8 cellular contexts compared by ENCODE assay signal in the genomic region with DNA sequence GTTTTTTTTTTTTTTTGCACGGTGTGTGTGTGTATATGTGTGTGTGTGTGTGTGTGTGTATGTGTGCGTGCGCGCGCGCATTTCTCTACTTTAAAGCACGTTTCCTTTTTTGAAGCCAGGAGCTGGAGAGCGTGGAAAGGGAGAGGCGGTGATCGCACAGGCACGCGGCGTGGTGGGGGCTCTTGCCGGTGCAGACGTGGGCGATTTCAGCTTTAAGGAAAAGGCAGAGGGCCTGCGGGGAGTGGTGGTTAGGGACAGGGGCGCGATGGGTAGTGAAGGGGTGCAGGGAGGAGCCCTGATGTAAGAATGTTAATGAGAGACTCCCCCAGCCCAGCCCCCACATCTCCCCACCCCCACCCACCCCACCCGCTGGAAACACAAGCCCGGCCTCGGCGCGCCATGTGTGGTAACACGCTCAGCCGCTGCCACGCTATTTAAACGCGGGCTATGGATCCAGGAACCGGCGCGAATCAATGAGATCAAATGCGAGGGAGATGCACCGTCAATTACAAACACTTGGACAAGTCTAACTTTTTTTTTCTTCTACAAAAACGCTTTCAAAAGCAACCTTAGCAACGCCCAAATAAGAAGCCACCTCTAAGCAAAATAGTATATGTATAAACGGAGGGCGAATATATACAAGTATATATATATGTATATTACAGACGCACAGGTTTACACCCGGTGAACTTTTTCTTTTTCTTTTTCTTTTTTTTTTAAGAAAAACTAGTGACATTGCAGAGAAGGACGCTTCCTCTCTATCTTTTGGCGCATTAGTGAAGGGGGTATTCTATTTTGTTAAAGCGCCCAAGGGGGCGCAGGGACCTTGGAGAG. TPM values are rescaled to one million over a fixed set of nuclear protein-coding genes. Genes with fewer than 3 reads are reported as not detected.
DNase-seq lines count a peak whose midpoint lies in the region; ATAC-seq and TF ChIP-seq lines count a peak whose summit lies in the region.

TSS of gene NPR3 (plus strand) at position 463 of the 834 bp plus-strand sequence. CDS start 456 bp downstream, outside the sequence.

- H3K27me3 ChIP-seq in left ventricle myocardium inferior (ENCODE audit: low read depth) (peaks cover 30% of the 10 kb centered on the region), psoas muscle (ENCODE audit: insufficient read depth in 3 of 3, low read length in 2 of 3) (peaks cover 0 to 30% (median 20%) of the 10 kb centered on the region in 3 donors)

- no peak for TF ChIP-seq CTCF in left ventricle myocardium inferior (IDR thresholded peaks at IDR 0.05; ENCODE audit: borderline replicate concordance)
- no peak for TF ChIP-seq CTCF in psoas muscle (IDR thresholded peaks at IDR 0.05)
- TF ChIP-seq CTCF in omental fat pad (IDR thresholded peaks at IDR 0.05) = no peak

- H3K36me3 ChIP-seq in left ventricle myocardium inferior = no peaks in the 10 kb centered on the region
- no peaks in the 10 kb centered on the region for H3K36me3 ChIP-seq in psoas muscle (ENCODE audit: insufficient read depth in 1 of 2, low read depth in 1 of 2)

- no peaks in the 10 kb centered on the region for H3K36me3 Mint-ChIP-seq in activated naive CD4-positive, alpha-beta T cell treated with anti-CD3 and anti-CD28 coated beads, Interleukin-2, amount 10 ng/mL, durations not matched to agents 7 days and 5 days
- H3K36me3 Mint-ChIP-seq in activated T-helper 17 cell treated with anti-CD3 and anti-CD28 coated beads, Interleukin-2, amount 50 U/mL, for 72 hours (ENCODE audit: low read depth) = no peaks in the 10 kb centered on the region

- peak within 1 kb of the TSS; percentile 55 for H3K27ac Mint-ChIP-seq in activated naive CD4-positive, alpha-beta T cell treated with anti-CD3 and anti-CD28 coated beads, Interleukin-2, amount 10 ng/mL, durations not matched to agents 7 days and 5 days
- H3K27ac Mint-ChIP-seq in activated T-helper 17 cell treated with anti-CD3 and anti-CD28 coated beads, Interleukin-2, amount 50 U/mL, for 72 hours = no peak within 1 kb of the TSS

- peaks cover 75% of the 10 kb centered on the region for H3K27me3 Mint-ChIP-seq in activated naive CD4-positive, alpha-beta T cell treated with anti-CD3 and anti-CD28 coated beads, Interleukin-2, amount 10 ng/mL, durations not matched to agents 7 days and 5 days
- H3K27me3 Mint-ChIP-seq in activated T-helper 17 cell treated with anti-CD3 and anti-CD28 coated beads, Interleukin-2, amount 50 U/mL, for 72 hours = peaks cover 39% of the 10 kb centered on the region

- H3K4me3 ChIP-seq in left ventricle myocardium inferior = peak within 1 kb of the TSS; percentile 79
- H3K4me3 ChIP-seq in psoas muscle = peak within 1 kb of the TSS; percentile 80

- H3K4me3 Mint-ChIP-seq in activated naive CD4-positive, alpha-beta T cell treated with anti-CD3 and anti-CD28 coated beads, Interleukin-2, amount 10 ng/mL, durations not matched to agents 7 days and 5 days = peak within 1 kb of the TSS; percentile 69
- H3K4me3 Mint-ChIP-seq in activated T-helper 17 cell treated with anti-CD3 and anti-CD28 coated beads, Interleukin-2, amount 50 U/mL, for 72 hours = peak within 1 kb of the TSS; percentile 73

- H3K9me3 ChIP-seq in left ventricle myocardium inferior (replicated peaks) = no peaks in the 10 kb centered on the region
- H3K9me3 ChIP-seq in psoas muscle = no peaks in the 10 kb centered on the region

- WGBS in psoas muscle, 3 donors = 0 to 1% (median 0%) methylated on average over 43 to 44 of the region's 44 CpGs

- intact Hi-C loops in left ventricle myocardium inferior (cut with micrococcal nuclease) = no loop called here
- intact Hi-C loops in psoas muscle (cut with DNase I) = loop anchor here in 1 of 2 donors (5.0 kb wide), 1 partner anchor 586 kb away; no protein-coding TSS in a partner anchor

- peak within 1 kb of the TSS; percentile 92 for H3K27ac ChIP-seq in left ventricle myocardium inferior (replicated peaks)
- peak within 1 kb of the TSS; percentile 63 for H3K27ac ChIP-seq in psoas muscle

- CTCF ChIA-PET in activated naive CD4-positive, alpha-beta T cell treated with anti-CD3 and anti-CD28 coated beads, Interleukin-2, amount 10 ng/mL, durations not matched to agents 7 days and 5 days (lab: Charles Lee) = no interaction called here

- DNase-seq in activated naive CD4-positive, alpha-beta T cell treated with anti-CD3 and anti-CD28 coated beads, Interleukin-2, amount 10 ng/mL, durations not matched to agents 7 days and 5 days = no peak
- DNase-seq in activated naive CD4-positive, alpha-beta T cell treated with anti-CD3 and anti-CD28 coated beads, Interleukin-2, amount 50 U/mL, for 16 hours = no peak
- DNase-seq in left ventricle myocardium inferior = peak; percentile 26
- DNase-seq in psoas muscle = peak in 1 of 2 donors; percentile 35
- DNase-seq in omental fat pad (ENCODE audit: low spot score) = no peak

- no peaks in the 10 kb centered on the region for H3K9me3 Mint-ChIP-seq in activated naive CD4-positive, alpha-beta T cell treated with anti-CD3 and anti-CD28 coated beads, Interleukin-2, amount 10 ng/mL, durations not matched to agents 7 days and 5 days
- no peaks in the 10 kb centered on the region for H3K9me3 Mint-ChIP-seq in activated T-helper 17 cell treated with anti-CD3 and anti-CD28 coated beads, Interleukin-2, amount 50 U/mL, for 72 hours

- ATAC-seq in activated T-helper 17 cell treated with anti-CD3 and anti-CD28 coated beads, Interleukin-2, amount 50 U/mL, for 72 hours (replicated peaks) = no peak
- ATAC-seq in psoas muscle (peak in 3 of 4 donors; percentile 15 to 45 (median 29)), omental fat pad (ENCODE audit: low FRiP score) (no peak), GM18909 (IDR thresholded peaks at IDR 0.05; ENCODE audit: poor library complexity, unreplicated experiment) (no peak), HG02588 (IDR thresholded peaks at IDR 0.05; ENCODE audit: unreplicated experiment) (no peak)

- peaks cover 51% of the 10 kb centered on the region for H3K4me1 ChIP-seq in left ventricle myocardium inferior
- H3K4me1 ChIP-seq in psoas muscle = peaks cover 5% of the 10 kb centered on the region

- H3K4me1 Mint-ChIP-seq in activated naive CD4-positive, alpha-beta T cell treated with anti-CD3 and anti-CD28 coated beads, Interleukin-2, amount 10 ng/mL, durations not matched to agents 7 days and 5 days = peaks cover 33% of the 10 kb centered on the region
- peaks cover 5% of the 10 kb centered on the region for H3K4me1 Mint-ChIP-seq in activated T-helper 17 cell treated with anti-CD3 and anti-CD28 coated beads, Interleukin-2, amount 50 U/mL, for 72 hours

RNA-seq across cellular contexts. Expression of gene NPR3, which starts in this region (rescaled TPM):
- total RNA-seq in activated T-helper 17 cell treated with anti-CD3 and anti-CD28 coated beads, Interleukin-2, amount 50 U/mL, for 72 hours = under 1 TPM; 0.09 to 0.66 TPM
- total RNA-seq in left ventricle myocardium inferior (81.0 TPM), psoas muscle (10 to 100 TPM in 3 of 4 donors, 1 to 10 TPM in 1; 2.2 to 44.2 (median 20.5) TPM), omental fat pad (10 to 100 TPM in 1 of 4 donors, 1 to 10 TPM in 3; 4.6 to 11.8 (median 6.5) TPM)
- polyA plus RNA-seq in psoas muscle = 10 to 100 TPM in 1 of 3 donors, 1 to 10 TPM in 2; 1.6 to 19.6 (median 1.8) TPM

Comparison
In these comparisons a context has a peak if more than half of its experiments do, and no peak if none do; other contexts are left out.
1. ATAC-seq: peak in psoas muscle (3 of 4); none in activated T-helper 17 cell treated with anti-CD3 and anti-CD28 coated beads, Interleukin-2, amount 50 U/mL, for 72 hours (single experiment), omental fat pad (single experiment), GM18909 (single experiment) and HG02588 (single experiment).